ENCODE assay signal across 1 cellular context in genomic region chr1:92488416-92488815, GRCh38.
TF ChIP-seq lines count a peak whose summit lies in the region.

No MANE protein-coding gene starts in this region.

TF ChIP-seq in SK-N-SH, 30 proteins besides CTCF, POLR2A, EP300 and RAD21:
- TF ChIP-seq MXI1 (IDR thresholded peaks at IDR 0.05; ENCODE audit: low read depth, low read length) (no peak), RXRA (IDR thresholded peaks at IDR 0.05; ENCODE audit: borderline replicate concordance, low read depth) (no peak), JUND (IDR thresholded peaks at IDR 0.05) (no peak), TCF12 (IDR thresholded peaks at IDR 0.05) (no peak), CHD2 (IDR thresholded peaks at IDR 0.05; ENCODE audit: low read length, partially characterized antibody) (no peak), USF1 (IDR thresholded peaks at IDR 0.05; ENCODE audit: borderline replicate concordance, low read depth) (no peak), TAF1 (IDR thresholded peaks at IDR 0.05; ENCODE audit: borderline replicate concordance, low read depth, low read length) (no peak), NRF1 (IDR thresholded peaks at IDR 0.05; ENCODE audit: low read depth, low read length) (no peak), ELF1 (IDR thresholded peaks at IDR 0.05) (no peak), POLR2AphosphoS5 (IDR thresholded peaks at IDR 0.05; ENCODE audit: low read depth, low read length) (no peak), RFX5 (IDR thresholded peaks at IDR 0.05; ENCODE audit: low read length) (no peak)
- TF ChIP-seq, protein P1, sequence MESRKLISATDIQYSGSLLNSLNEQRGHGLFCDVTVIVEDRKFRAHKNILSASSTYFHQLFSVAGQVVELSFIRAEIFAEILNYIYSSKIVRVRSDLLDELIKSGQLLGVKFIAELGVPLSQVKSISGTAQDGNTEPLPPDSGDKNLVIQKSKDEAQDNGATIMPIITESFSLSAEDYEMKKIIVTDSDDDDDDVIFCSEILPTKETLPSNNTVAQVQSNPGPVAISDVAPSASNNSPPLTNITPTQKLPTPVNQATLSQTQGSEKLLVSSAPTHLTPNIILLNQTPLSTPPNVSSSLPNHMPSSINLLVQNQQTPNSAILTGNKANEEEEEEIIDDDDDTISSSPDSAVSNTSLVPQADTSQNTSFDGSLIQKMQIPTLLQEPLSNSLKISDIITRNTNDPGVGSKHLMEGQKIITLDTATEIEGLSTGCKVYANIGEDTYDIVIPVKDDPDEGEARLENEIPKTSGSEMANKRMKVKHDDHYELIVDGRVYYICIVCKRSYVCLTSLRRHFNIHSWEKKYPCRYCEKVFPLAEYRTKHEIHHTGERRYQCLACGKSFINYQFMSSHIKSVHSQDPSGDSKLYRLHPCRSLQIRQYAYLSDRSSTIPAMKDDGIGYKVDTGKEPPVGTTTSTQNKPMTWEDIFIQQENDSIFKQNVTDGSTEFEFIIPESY (IDR thresholded peaks at IDR 0.05; ENCODE audit: borderline replicate concordance, low read depth): no peak
